In genomic region chr1:245516178-245516829, GRCh38 we compare ENCODE assay signal across 11 cellular contexts.
DNase-seq lines count a peak whose midpoint lies in the region; ATAC-seq and TF ChIP-seq lines count a peak whose summit lies in the region.
"Had no signal": no experiment of that assay in that cellular context is flagged by ENCODE, and none has a peak within 500 bp of the region (broad histone marks: within the 10 kb centered on the region; RNA-seq: fewer than 3 reads in every experiment).

No MANE protein-coding gene starts in this region.

- no peaks in the 10 kb centered on the region for H3K79me1 ChIP-seq in H9 (ENCODE audit: insufficient read depth, low read depth, low read length, poor library complexity, severe bottlenecking)

- H2BK5ac ChIP-seq in H9 (ENCODE audit: insufficient read length, low read length), result no peak overlapping the region

- H2BK20ac ChIP-seq in H9 (ENCODE audit: low read depth, low read length, poor library complexity, severe bottlenecking), result no peak overlapping the region

- H3K27ac ChIP-seq in A673 (ENCODE audit: low read depth, low read length, poor library complexity, severe bottlenecking), result no peak overlapping the region
- no peak overlapping the region for H3K27ac ChIP-seq in H9 (ENCODE audit: insufficient read length, low read depth, low read length)
- H3K27ac ChIP-seq in brain microvascular endothelial cell, result no peak overlapping the region
- no peak overlapping the region for H3K27ac ChIP-seq in testis
- H3K27ac ChIP-seq in right cardiac atrium (ENCODE audit: low read length), result no peak overlapping the region

- no peak overlapping the region for H2AK5ac ChIP-seq in H9 (ENCODE audit: insufficient read length, low read length)

- H3K4me1 ChIP-seq in A673 (ENCODE audit: insufficient read depth, low read length, poor library complexity, severe bottlenecking) (no peaks in the 10 kb centered on the region), H9 (ENCODE audit: insufficient read depth, low read length) (peaks cover 7% of the 10 kb centered on the region; the same call in 1 of the 2 replicates), testis (no peaks in the 10 kb centered on the region), right cardiac atrium (ENCODE audit: control insufficient read depth, insufficient read depth, low read length) (no peaks in the 10 kb centered on the region)

- in situ Hi-C loops in brain microvascular endothelial cell (cut with HindIII; ENCODE audit: low pct_ligation_motif_present, low sequenced_read_pairs), result no loop called here

- no peaks in the 10 kb centered on the region for H4K20me1 ChIP-seq in H9 (ENCODE audit: control insufficient read depth, insufficient read depth, insufficient read length)

- intact Hi-C loops in A673 (cut with micrococcal nuclease; ENCODE audit: unreplicated experiment), result loop anchor here (1.0 to 5.0 kb wide), 3 partner anchors 364 to 936 kb away; partner anchors contain the start of gene KIF26B
- intact Hi-C loops in testis (cut with DNase I; ENCODE audit: low total_unique reads), result no loop called here
- intact Hi-C loops in right cardiac atrium (cut with DNase I), result no loop called here

- TF ChIP-seq CTCF in A673 (conservative IDR thresholded peaks at IDR 0.05; ENCODE audit: low read depth, low read length), result peak; percentile 73
- peak; percentile 39; the same call in 1 of the 3 replicates for TF ChIP-seq CTCF in H9 (conservative IDR thresholded peaks at IDR 0.05)
- peak; percentile 22 for TF ChIP-seq CTCF in brain microvascular endothelial cell (IDR thresholded peaks at IDR 0.05; ENCODE audit: low read depth, low read length, missing control alignments)
- no peak for TF ChIP-seq CTCF in testis (IDR thresholded peaks at IDR 0.05)

- DNase-seq in A673 (ENCODE audit: low spot score), result peak; percentile 77
- DNase-seq in H9, result no peak
- DNase-seq in NCI-H748 treated with DMSO at 0.1 percent for 48 hours (lab: John Stamatoyannopoulos, UW), result peak; percentile 54
- no peak for DNase-seq in brain microvascular endothelial cell
- DNase-seq in testis, result no peak
- DNase-seq in right cardiac atrium, result no peak
- DNase-seq: CD4-positive, alpha-beta memory T cell; naive B cell had no signal

- H3K27me3 Mint-ChIP-seq in H9 (ENCODE audit: low read depth), result 0 out of 2 replicates have a peak, but pooled peaks cover 1% of the 10 kb centered on the region

- no peaks in the 10 kb centered on the region for H3K9me3 Mint-ChIP-seq in H9

- TF ChIP-seq POLR2A in testis (IDR thresholded peaks at IDR 0.05), result no peak

- H3K36me3 ChIP-seq in A673 (ENCODE audit: insufficient read depth, low read length, poor library complexity, severe bottlenecking) (no peaks in the 10 kb centered on the region), brain microvascular endothelial cell (replicated peaks) (no peaks in the 10 kb centered on the region), testis (ENCODE audit: low read depth, missing control alignments) (no peaks in the 10 kb centered on the region)

- H3K9ac ChIP-seq in H9 (ENCODE audit: extremely low read depth, insufficient read length, low read length), result no peak overlapping the region

- H3K56ac ChIP-seq in H9 (ENCODE audit: insufficient read length, low read depth, low read length), result no peak overlapping the region

- no peak overlapping the region for H4K8ac ChIP-seq in H9 (replicated peaks; ENCODE audit: insufficient read length, low read depth, low read length)

- H3K14ac ChIP-seq in H9 (ENCODE audit: insufficient read depth, low read length), result no peak overlapping the region

- H3K23ac ChIP-seq in H9 (ENCODE audit: insufficient read length, low read depth, low read length), result no peak overlapping the region

- POLR2A ChIA-PET in A673 (lab: Charles Lee; ENCODE audit: low non-redundant PET), result no interaction called here

- H3K18ac ChIP-seq in H9 (ENCODE audit: insufficient read length, low read depth, low read length), result no peak overlapping the region

- no peak overlapping the region for H4K5ac ChIP-seq in H9 (ENCODE audit: insufficient read length, low read depth, low read length)

- H2BK12ac ChIP-seq in H9 (ENCODE audit: insufficient read length, low read depth, low read length), result no peak overlapping the region

- no peak overlapping the region for H3K4ac ChIP-seq in H9 (ENCODE audit: low read depth, low read length)

- H3K9me3 ChIP-seq in A673 (ENCODE audit: low read depth, low read length, poor library complexity, severe bottlenecking), result no peaks in the 10 kb centered on the region
- H3K9me3 ChIP-seq in H9 (ENCODE audit: control insufficient read depth, low read depth, low read length), result no peaks in the 10 kb centered on the region
- H3K9me3 ChIP-seq in testis, result no peaks in the 10 kb centered on the region
- H3K9me3 ChIP-seq in right cardiac atrium (ENCODE audit: control insufficient read depth, low read length), result no peaks in the 10 kb centered on the region

- peaks cover 16 to 21% of the 10 kb centered on the region in 2 experiments for H3K4me1 Mint-ChIP-seq in H9

- BruUV-seq in A673 (replicated peaks; lab: Mats Ljungman, UMichigan), result no TSS peak

- no peaks in the 10 kb centered on the region for H3K36me3 Mint-ChIP-seq in H9 (ENCODE audit: insufficient read depth in 1 of 3, low read depth in 3 of 3)
- H3K36me3 Mint-ChIP-seq: CD4-positive, alpha-beta memory T cell; naive B cell had no signal

- no peak overlapping the region for H3K27ac Mint-ChIP-seq in H9
- H3K27ac Mint-ChIP-seq: CD4-positive, alpha-beta memory T cell; IgD-negative memory B cell had no signal

- H2AFZ ChIP-seq in H9 (ENCODE audit: low read length), result no peak overlapping the region

- ATAC-seq in GM18502 (IDR thresholded peaks at IDR 0.05; ENCODE audit: poor library complexity, unreplicated experiment) (no peak), right cardiac atrium (no peak), GM19328 (IDR thresholded peaks at IDR 0.05; ENCODE audit: unreplicated experiment) (no peak)

- H2BK120ac ChIP-seq in H9 (ENCODE audit: low read depth, low read length, poor library complexity, severe bottlenecking), result no peak overlapping the region

- H3K4me2 ChIP-seq in H9 (ENCODE audit: insufficient read depth, insufficient read length, low read length), result no peak overlapping the region

- no peak overlapping the region for H2BK15ac ChIP-seq in H9 (ENCODE audit: low read depth, low read length)

- H3K4me3 Mint-ChIP-seq in H9, result no peak overlapping the region
- H3K4me3 Mint-ChIP-seq: CD4-positive, alpha-beta memory T cell; naive B cell had no signal

- H3K79me2 ChIP-seq in H9 (ENCODE audit: insufficient read depth, low read length), result no peaks in the 10 kb centered on the region

- CTCF ChIA-PET in A673 (lab: Charles Lee), result no interaction called here

- H3T11ph ChIP-seq in H9 (ENCODE audit: low read length), result no peak overlapping the region

- H3K23me2 ChIP-seq in H9 (ENCODE audit: insufficient read length, low read depth, low read length, poor library complexity, severe bottlenecking), result no peaks in the 10 kb centered on the region

- H3K27me3 ChIP-seq in A673 (replicated peaks; ENCODE audit: insufficient read depth, low read depth, low read length, poor library complexity), result peaks cover 30% of the 10 kb centered on the region
- no peaks in the 10 kb centered on the region for H3K27me3 ChIP-seq in H9 (ENCODE audit: insufficient read depth, low read length)
- no peaks in the 10 kb centered on the region for H3K27me3 ChIP-seq in brain microvascular endothelial cell (replicated peaks)
- no peaks in the 10 kb centered on the region for H3K27me3 ChIP-seq in testis
- no peaks in the 10 kb centered on the region for H3K27me3 ChIP-seq in right cardiac atrium (ENCODE audit: control insufficient read depth, insufficient read depth)

- H3K4me3 ChIP-seq in A673 (ENCODE audit: low read depth, low read length, poor library complexity, severe bottlenecking), result no peak overlapping the region
- H3K4me3 ChIP-seq in brain microvascular endothelial cell (ENCODE audit: low read depth, low read length), result no peak overlapping the region
- no peak overlapping the region for H3K4me3 ChIP-seq in testis
- no peak overlapping the region for H3K4me3 ChIP-seq in right cardiac atrium (ENCODE audit: low read length)

- H4K91ac ChIP-seq in H9 (ENCODE audit: insufficient read length, low read depth, low read length), result no peak overlapping the region

- WGBS in H9 (ENCODE audit: extremely low coverage, insufficient read length, low lambda C conversion rate), result no CpG with 5 or more reads among the region's 15 CpGs
- WGBS in testis, 2 donors, result 87 to 88% methylated on average over 15 of the region's 15 CpGs
- 83% methylated on average over 15 of the region's 15 CpGs for WGBS in right cardiac atrium

Comparison
In these comparisons a context has a peak if more than half of its experiments do, and no peak if none do; other contexts are left out.
1. DNase-seq: peak in A673 (single experiment) and NCI-H748 treated with DMSO at 0.1 percent for 48 hours (single experiment); none in H9 (single experiment), brain microvascular endothelial cell (single experiment), testis (single experiment) and right cardiac atrium (0 of 3).
2. CTCF ChIP-seq: peak in A673 (single experiment), H9 (single experiment) and brain microvascular endothelial cell (single experiment); none in testis (0 of 3).